In the genomic region with DNA sequence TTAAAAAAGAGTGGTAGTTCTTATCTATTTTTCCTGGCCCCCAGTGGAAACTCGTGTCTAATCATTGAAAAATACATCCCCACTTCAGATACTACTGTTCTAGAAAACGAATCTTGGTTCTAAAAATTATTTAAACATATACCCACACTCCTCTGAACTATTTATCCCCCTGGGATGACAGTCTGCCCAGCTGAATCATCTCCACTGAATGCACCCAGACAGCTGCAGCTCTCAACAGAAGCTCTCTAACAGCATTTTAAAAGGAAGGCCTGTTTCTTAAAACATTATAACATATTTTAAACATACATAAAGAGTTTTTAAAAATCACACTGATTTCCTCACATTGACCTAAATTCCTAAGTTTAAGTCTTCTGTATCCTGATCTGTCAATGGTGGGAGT, we compare ENCODE assay signal across 20 cellular contexts.
A peak's percentile ranks its signal among the peaks of the same experiment; 100 is the strongest.
DNase-seq lines count a peak whose midpoint lies in the region; TF ChIP-seq lines count a peak whose summit lies in the region.
"Had no signal": no experiment of that assay in that cellular context is flagged by ENCODE, and none has a peak within 500 bp of the region (broad histone marks: within the 10 kb centered on the region; RNA-seq: fewer than 3 reads in every experiment).

No MANE protein-coding gene starts in this region.

- peaks cover 7% of the 10 kb centered on the region for H3K9me3 Mint-ChIP-seq in neural progenitor cell
- no peaks in the 10 kb centered on the region for H3K9me3 Mint-ChIP-seq in T-helper 2 cell treated with Interferon-gamma antibody and Interleukin-4, amounts not matched to agents 5 μg/mL and 100 μg/mL, for 36 hours

- H3K27ac Mint-ChIP-seq in neural progenitor cell = no peak overlapping the region
- no peak overlapping the region for H3K27ac Mint-ChIP-seq in T-helper 2 cell treated with Interferon-gamma antibody and Interleukin-4, amounts not matched to agents 5 μg/mL and 100 μg/mL, for 36 hours
- H3K27ac Mint-ChIP-seq: B cell; CD4-positive, alpha-beta memory T cell had no signal

- TF ChIP-seq CTCF in neural progenitor cell (IDR thresholded peaks at IDR 0.05) = no peak

- no peak overlapping the region for H3K4me3 ChIP-seq in neural progenitor cell
- no peak overlapping the region for H3K4me3 ChIP-seq in effector memory CD4-positive, alpha-beta T cell (ENCODE audit: insufficient read depth, low read depth, low read length, poor library complexity, severe bottlenecking)
- H3K4me3 ChIP-seq: GM23248 had no signal

- H3K4me3 Mint-ChIP-seq in neural progenitor cell = no peak overlapping the region
- H3K4me3 Mint-ChIP-seq in T-helper 2 cell treated with Interferon-gamma antibody and Interleukin-4, amounts not matched to agents 5 μg/mL and 100 μg/mL, for 36 hours = no peak overlapping the region
- H3K4me3 Mint-ChIP-seq: B cell; CD4-positive, alpha-beta memory T cell had no signal

- no peaks in the 10 kb centered on the region for H4K20me1 ChIP-seq in neural progenitor cell (ENCODE audit: low read depth)

- peak; percentile 4 for DNase-seq in Ammon's horn (ENCODE audit: low spot score)
- peak; percentile 57 for DNase-seq in NCI-H69 (lab: John Stamatoyannopoulos, UW)
- DNase-seq in globus pallidus (ENCODE audit: low spot score) = peak; percentile 29
- no peak for DNase-seq in neural progenitor cell (ENCODE audit: low spot score)
- no peak for DNase-seq in SIG-M5 treated with dmso at 0.1 percent for 504 hours (lab: John Stamatoyannopoulos, UW; ENCODE audit: unreplicated experiment)
- no peak for DNase-seq in T-helper 2 cell treated with Interferon-gamma antibody and Interleukin-4, amounts not matched to agents 5 μg/mL and 100 μg/mL, for 36 hours (ENCODE audit: low spot score)
- no peak for DNase-seq in NCI-H1092 (lab: John Stamatoyannopoulos, UW)
- DNase-seq in effector memory CD4-positive, alpha-beta T cell = no peak
- DNase-seq: 8988T; CD4-positive, alpha-beta memory T cell; DMS153; GDM1; GM23248; Kasumi-1; MM.1S; NCI-H1105; NCI-H187; NCI-H226; NCI-H524 had no signal

- H3K27ac ChIP-seq in neural progenitor cell = no peak overlapping the region
- H3K27ac ChIP-seq in effector memory CD4-positive, alpha-beta T cell (ENCODE audit: insufficient read depth, low read length, poor library complexity, severe bottlenecking) = no peak overlapping the region
- H3K27ac ChIP-seq: GM23248 had no signal

- H3K27me3 Mint-ChIP-seq in neural progenitor cell (ENCODE audit: insufficient read depth, low read depth) = no peaks in the 10 kb centered on the region
- H3K27me3 Mint-ChIP-seq in T-helper 2 cell treated with Interferon-gamma antibody and Interleukin-4, amounts not matched to agents 5 μg/mL and 100 μg/mL, for 36 hours (ENCODE audit: low read depth) = no peaks in the 10 kb centered on the region
- H3K27me3 Mint-ChIP-seq: B cell; CD4-positive, alpha-beta memory T cell had no signal

- no peaks in the 10 kb centered on the region for H3K9me3 ChIP-seq in neural progenitor cell (ENCODE audit: low read depth)
- H3K9me3 ChIP-seq in effector memory CD4-positive, alpha-beta T cell (ENCODE audit: control insufficient read depth, low read length) = no peaks in the 10 kb centered on the region

- no peaks in the 10 kb centered on the region for H3K36me3 ChIP-seq in neural progenitor cell
- H3K36me3 ChIP-seq in effector memory CD4-positive, alpha-beta T cell (ENCODE audit: control insufficient read depth, insufficient read depth, low read length) = no peaks in the 10 kb centered on the region

- H3K9ac ChIP-seq in neural progenitor cell = no peak overlapping the region
- H3K9ac ChIP-seq: GM23248 had no signal

- H2AFZ ChIP-seq in neural progenitor cell (replicated peaks) = peak overlapping the region; percentile 47
- H2AFZ ChIP-seq: GM23248 had no signal

- H3K4me1 ChIP-seq in neural progenitor cell = peaks cover 12% of the 10 kb centered on the region
- no peaks in the 10 kb centered on the region for H3K4me1 ChIP-seq in effector memory CD4-positive, alpha-beta T cell (ENCODE audit: control insufficient read depth, insufficient read depth, low read length, poor library complexity, severe bottlenecking)

- peak overlapping the region; percentile 3 for H3K4me2 ChIP-seq in neural progenitor cell

- H3K27me3 ChIP-seq in neural progenitor cell = no peaks in the 10 kb centered on the region
- H3K27me3 ChIP-seq in effector memory CD4-positive, alpha-beta T cell (replicated peaks; ENCODE audit: control insufficient read depth, insufficient read depth, low read length, poor library complexity, severe bottlenecking) = no peaks in the 10 kb centered on the region

- H3K36me3 Mint-ChIP-seq in neural progenitor cell = no peaks in the 10 kb centered on the region
- H3K36me3 Mint-ChIP-seq in T-helper 2 cell treated with Interferon-gamma antibody and Interleukin-4, amounts not matched to agents 5 μg/mL and 100 μg/mL, for 36 hours (ENCODE audit: low read depth) = no peaks in the 10 kb centered on the region
- H3K36me3 Mint-ChIP-seq: CD4-positive, alpha-beta memory T cell had no signal

- H3F3A ChIP-seq in neural progenitor cell (ENCODE audit: low read depth) = peaks cover 7% of the 10 kb centered on the region

- no peaks in the 10 kb centered on the region for H3K79me2 ChIP-seq in neural progenitor cell (ENCODE audit: low read depth)

- no peaks in the 10 kb centered on the region for H3K4me1 Mint-ChIP-seq in neural progenitor cell
- H3K4me1 Mint-ChIP-seq in T-helper 2 cell treated with Interferon-gamma antibody and Interleukin-4, amounts not matched to agents 5 μg/mL and 100 μg/mL, for 36 hours (ENCODE audit: low read depth) = no peaks in the 10 kb centered on the region
- H3K4me1 Mint-ChIP-seq: B cell; CD4-positive, alpha-beta memory T cell had no signal

Comparison
In these comparisons a context has a peak if more than half of its experiments do, and no peak if none do; other contexts are left out.
1. DNase-seq: peak in Ammon's horn (single experiment), NCI-H69 (single experiment) and globus pallidus (single experiment); none in neural progenitor cell (single experiment), SIG-M5 treated with dmso at 0.1 percent for 504 hours (single experiment), T-helper 2 cell treated with Interferon-gamma antibody and Interleukin-4, amounts not matched to agents 5 μg/mL and 100 μg/mL, for 36 hours (single experiment), NCI-H1092 (single experiment) and effector memory CD4-positive, alpha-beta T cell (0 of 3).